ENCODE assay signal across 8 cellular contexts in the genomic region with DNA sequence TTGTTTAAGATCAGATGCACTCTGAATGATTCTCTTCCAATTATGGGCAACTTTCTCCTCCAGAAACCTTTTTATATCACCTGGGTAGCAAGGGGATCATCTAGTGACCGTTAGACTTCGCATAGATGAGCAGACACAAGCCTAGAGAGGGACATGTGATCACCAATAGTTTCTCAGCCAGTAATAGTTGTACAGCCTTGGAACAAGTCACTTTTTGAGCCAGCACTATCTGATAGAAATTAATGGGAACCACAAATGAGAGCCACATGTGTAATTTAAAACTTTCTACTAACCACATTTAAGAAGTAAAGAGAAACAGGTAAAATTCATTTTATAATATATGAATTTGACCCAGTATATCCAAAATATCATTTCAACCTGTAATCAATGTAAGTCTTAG. TPM values are rescaled to one million over a fixed set of nuclear protein-coding genes. Genes with fewer than 3 reads are reported as not detected.
A peak's percentile ranks its signal among the peaks of the same experiment; 100 is the strongest.
DNase-seq lines count a peak whose midpoint lies in the region; ATAC-seq and TF ChIP-seq lines count a peak whose summit lies in the region.

No MANE protein-coding gene starts in this region.

- H3K4me1 ChIP-seq in Karpas-422 (ENCODE audit: low read length): peaks cover 49% of the 10 kb centered on the region

- peaks cover 3 to 5% of the 10 kb centered on the region in 2 donors for H3K36me3 Mint-ChIP-seq in CD14-positive monocyte
- H3K36me3 Mint-ChIP-seq in chondrocyte (ENCODE audit: low read depth): peaks cover 3% of the 10 kb centered on the region

- H3K79me2 ChIP-seq in Karpas-422 (ENCODE audit: low read length): peaks cover 36% of the 10 kb centered on the region
- peaks cover 26% of the 10 kb centered on the region for H3K79me2 ChIP-seq in neural cell (replicated peaks; ENCODE audit: insufficient read depth, low read length)

- no peak for TF ChIP-seq EP300 in neural cell (conservative IDR thresholded peaks at IDR 0.05; ENCODE audit: poor library complexity, severe bottlenecking)

- no peaks in the 10 kb centered on the region for H3K9me3 ChIP-seq in Karpas-422 (ENCODE audit: low read length)
- H3K9me3 ChIP-seq in neural cell (ENCODE audit: low read length): no peaks in the 10 kb centered on the region

- ATAC-seq in GM21367 (IDR thresholded peaks at IDR 0.05; ENCODE audit: unreplicated experiment): no peak

- H3K36me3 ChIP-seq in Karpas-422 (ENCODE audit: insufficient read depth, low read length): peaks cover 16% of the 10 kb centered on the region
- no peaks in the 10 kb centered on the region for H3K36me3 ChIP-seq in neural cell (ENCODE audit: insufficient read depth, low read length)

- H3K27ac Mint-ChIP-seq in CD14-positive monocyte (peak overlapping the region in 2 of 7 donors; percentile 96 to 100), chondrocyte (ENCODE audit: unreplicated experiment) (peak overlapping the region; percentile 80)

- intact Hi-C loops in CD14-positive monocyte (cut with micrococcal nuclease): no loop called here

- no peaks in the 10 kb centered on the region for H3K9me3 Mint-ChIP-seq in CD14-positive monocyte
- H3K9me3 Mint-ChIP-seq in chondrocyte (ENCODE audit: low read depth): no peaks in the 10 kb centered on the region

- H3K4me2 ChIP-seq in Karpas-422 (ENCODE audit: low read depth, low read length, poor library complexity, severe bottlenecking): peak overlapping the region; percentile 82
- H3K4me2 ChIP-seq in neural cell (ENCODE audit: low read length): peak overlapping the region; percentile 49

- H3K4me3 Mint-ChIP-seq in CD14-positive monocyte (peak overlapping the region; percentile 93 to 100), chondrocyte (ENCODE audit: unreplicated experiment) (peak overlapping the region; percentile 96)

- no peak overlapping the region for H3K27ac ChIP-seq in Karpas-422 (ENCODE audit: low read length)
- no peak overlapping the region for H3K27ac ChIP-seq in neural cell (ENCODE audit: low read length)

- H3K9ac ChIP-seq in Karpas-422 (ENCODE audit: low read length) (peak overlapping the region; percentile 64), neural cell (ENCODE audit: low read length) (no peak overlapping the region)

- H3K27me3 ChIP-seq in Karpas-422 (ENCODE audit: low read length) (no peaks in the 10 kb centered on the region), neural cell (ENCODE audit: insufficient read depth, low read depth, low read length) (no peaks in the 10 kb centered on the region)

- peak overlapping the region; percentile 82 for H3K4me3 ChIP-seq in Karpas-422 (ENCODE audit: low read length)
- H3K4me3 ChIP-seq in neural cell (ENCODE audit: low read length): peak overlapping the region; percentile 81

- H3K9me2 ChIP-seq in Karpas-422 (replicated peaks; ENCODE audit: insufficient read depth, low read length) (no peaks in the 10 kb centered on the region), neural cell (ENCODE audit: insufficient read depth, low read length) (no peaks in the 10 kb centered on the region)

- no peak for DNase-seq in CD14-positive monocyte (ENCODE audit: low spot score)
- no peak for DNase-seq in Karpas-422
- DNase-seq in chondrocyte (ENCODE audit: low spot score): no peak
- DNase-seq in cortex of kidney (lab: John Stamatoyannopoulos, UW): no peak
- DNase-seq in GM10266 (ENCODE audit: extremely low spot score): no peak
- DNase-seq in NCI-H2029 (lab: John Stamatoyannopoulos, UW): no peak

- peaks cover 33% of the 10 kb centered on the region for H3K4me1 Mint-ChIP-seq in CD14-positive monocyte
- H3K4me1 Mint-ChIP-seq in chondrocyte (ENCODE audit: low read depth): peaks cover 19% of the 10 kb centered on the region

- TF ChIP-seq RAD21 in neural cell (conservative IDR thresholded peaks at IDR 0.05): no peak

- H4K20me1 ChIP-seq in Karpas-422 (ENCODE audit: insufficient read depth, low read depth, low read length) (no peaks in the 10 kb centered on the region), neural cell (ENCODE audit: insufficient read depth) (no peaks in the 10 kb centered on the region)

- no peak for TF ChIP-seq CTCF in CD14-positive monocyte (IDR thresholded peaks at IDR 0.05)
- no peak for TF ChIP-seq CTCF in chondrocyte (IDR thresholded peaks at IDR 0.05)
- TF ChIP-seq CTCF in neural cell (IDR thresholded peaks at IDR 0.05; ENCODE audit: poor library complexity, severe bottlenecking): no peak
- no peak for TF ChIP-seq CTCF in GM10266 (IDR thresholded peaks at IDR 0.05; ENCODE audit: control insufficient read depth, insufficient read depth, low read depth, missing control alignments)

- no peaks in the 10 kb centered on the region for H3F3A ChIP-seq in neural cell (ENCODE audit: insufficient read depth, low read length, poor library complexity, severe bottlenecking)

- peaks cover 7 to 27% (median 18%) of the 10 kb centered on the region in 3 donors for H3K27me3 Mint-ChIP-seq in CD14-positive monocyte (ENCODE audit: low read depth in 3 of 3)
- peaks cover 13% of the 10 kb centered on the region for H3K27me3 Mint-ChIP-seq in chondrocyte (ENCODE audit: low read depth)

- H2AFZ ChIP-seq in Karpas-422 (ENCODE audit: low read length): peak overlapping the region; percentile 84
- no peak overlapping the region for H2AFZ ChIP-seq in neural cell (ENCODE audit: low read depth, low read length)

TF ChIP-seq in neural cell, 6 proteins besides CTCF, POLR2A, EP300 and RAD21:
- TF ChIP-seq TAF1 (IDR thresholded peaks at IDR 0.05; ENCODE audit: low read depth) (no peak), REST (IDR thresholded peaks at IDR 0.05; ENCODE audit: borderline replicate concordance) (no peak), EZH2 (IDR thresholded peaks at IDR 0.05; ENCODE audit: borderline replicate concordance, insufficient read depth, low read length, poor library complexity, severe bottlenecking) (no peak), POLR2AphosphoS5 (IDR thresholded peaks at IDR 0.05) (no peak), MXI1 (conservative IDR thresholded peaks at IDR 0.05; ENCODE audit: poor library complexity, severe bottlenecking) (no peak), SMC3 (conservative IDR thresholded peaks at IDR 0.05; ENCODE audit: poor library complexity) (no peak)
TF ChIP-seq in neural cell: peak in this region for 0.

RNA-seq across cellular contexts. Expression of gene CTNNBL1, which starts 0.6 kb away (rescaled TPM):
- 10 to 100 TPM; 77.3 to 83.2 TPM for polyA plus RNA-seq in CD14-positive monocyte
- total RNA-seq in Karpas-422 (2014; rRNA removed; shearing (Covaris generic); ENCODE audit: low replicate concordance): 70.0 and 102 TPM in 2 replicates
- 36.0 to 45.1 TPM (median 38.4 TPM) in 3 replicates for total RNA-seq in chondrocyte
- polyA plus RNA-seq in neural cell: 31.0 and 32.6 TPM in 2 replicates
- polyA minus RNA-seq in neural cell: 35.8 and 44.3 TPM in 2 replicates
